13 cellular contexts compared by ENCODE assay signal in genomic region chr1:24374891-24375786, GRCh38. TPM values are rescaled to one million over a fixed set of nuclear protein-coding genes. Genes with fewer than 3 reads are reported as not detected.
DNase-seq lines count a peak whose midpoint lies in the region; ATAC-seq and TF ChIP-seq lines count a peak whose summit lies in the region.
"Had no signal": no experiment of that assay in that cellular context is flagged by ENCODE, and none has a peak within 500 bp of the region (broad histone marks: within the 10 kb centered on the region; RNA-seq: fewer than 3 reads in every experiment).

No MANE protein-coding gene starts in this region.

- DNase-seq in Caco-2 (peak; percentile 61 to 62), LoVo (ENCODE audit: low spot score) (peak; percentile 70), RWPE1 (ENCODE audit: low spot score) (peak; percentile 73), islet precursor cell (peak; percentile 80), RPMI8226 (no peak), CD14-positive monocyte (ENCODE audit: low spot score) (no peak), uterus (no peak)
- DNase-seq: AML-193, Karpas-422, kidney had no signal

- intact Hi-C loops in Caco-2 (cut with micrococcal nuclease; ENCODE audit: unreplicated experiment) (no loop called here), CD14-positive monocyte (cut with micrococcal nuclease) (no loop called here), uterus (cut with DNase I; ENCODE audit: low total_unique reads) (no loop called here)

- H3K27ac ChIP-seq in RWPE1 (peak overlapping the region; percentile 93), uterus (no peak overlapping the region)
- H3K27ac ChIP-seq: suprapubic skin had no signal

- TF ChIP-seq CTCF in Caco-2 (IDR thresholded peaks at IDR 0.05; ENCODE audit: insufficient read depth in 1 of 2, low read depth in 1 of 2, low read length in 1 of 2, severe bottlenecking in 1 of 2, unreplicated experiment in 1 of 2) = no peak
- no peak for TF ChIP-seq CTCF in RWPE1 (conservative IDR thresholded peaks at IDR 0.05; ENCODE audit: low read depth)
- TF ChIP-seq CTCF in CD14-positive monocyte (IDR thresholded peaks at IDR 0.05) = no peak
- TF ChIP-seq CTCF in uterus (IDR thresholded peaks at IDR 0.05) = no peak

- H3K9me3 Mint-ChIP-seq in Caco-2 (ENCODE audit: unreplicated experiment) (no peaks in the 10 kb centered on the region), CD14-positive monocyte (no peaks in the 10 kb centered on the region)
- H3K9me3 Mint-ChIP-seq: T-helper 2 cell treated with Interferon-gamma antibody and Interleukin-4, amounts not matched to agents 5 μg/mL and 100 μg/mL, for 36 hours had no signal

- H3K36me3 Mint-ChIP-seq in Caco-2 (ENCODE audit: insufficient read depth, unreplicated experiment) = peaks cover 6% of the 10 kb centered on the region
- peaks cover 0 to 2% of the 10 kb centered on the region in 2 donors for H3K36me3 Mint-ChIP-seq in CD14-positive monocyte

- H3K27me3 Mint-ChIP-seq in Caco-2 (ENCODE audit: insufficient read depth, unreplicated experiment) = no peaks in the 10 kb centered on the region
- H3K27me3 Mint-ChIP-seq in CD14-positive monocyte (ENCODE audit: low read depth in 3 of 3) = peaks cover 0 to 3% (median 1%) of the 10 kb centered on the region in 3 donors

- H3K4me1 ChIP-seq in Caco-2 = peaks cover 29% of the 10 kb centered on the region
- no peaks in the 10 kb centered on the region for H3K4me1 ChIP-seq in uterus

- no peak for TF ChIP-seq POLR2A in uterus (IDR thresholded peaks at IDR 0.05)

- H3K4me3 Mint-ChIP-seq in Caco-2 (ENCODE audit: unreplicated experiment) (peak overlapping the region; percentile 69), CD14-positive monocyte (no peak overlapping the region)
- H3K4me3 Mint-ChIP-seq: T-helper 2 cell treated with Interferon-gamma antibody and Interleukin-4, amounts not matched to agents 5 μg/mL and 100 μg/mL, for 36 hours had no signal

- no peaks in the 10 kb centered on the region for H3K9me3 ChIP-seq in Caco-2
- no peaks in the 10 kb centered on the region for H3K9me3 ChIP-seq in uterus
- H3K9me3 ChIP-seq: suprapubic skin had no signal

- peak overlapping the region; percentile 98 for H3K27ac Mint-ChIP-seq in Caco-2 (ENCODE audit: unreplicated experiment)
- no peak overlapping the region for H3K27ac Mint-ChIP-seq in CD14-positive monocyte
- H3K27ac Mint-ChIP-seq: T-helper 2 cell treated with Interferon-gamma antibody and Interleukin-4, amounts not matched to agents 5 μg/mL and 100 μg/mL, for 36 hours had no signal

- H3K4me3 ChIP-seq in Caco-2 (ENCODE audit: low read depth, low read length) (no peak overlapping the region), uterus (no peak overlapping the region)
- H3K4me3 ChIP-seq: suprapubic skin had no signal

- peaks cover 21% of the 10 kb centered on the region for H3K4me1 Mint-ChIP-seq in Caco-2 (ENCODE audit: low read depth, unreplicated experiment)
- H3K4me1 Mint-ChIP-seq in CD14-positive monocyte = peaks cover under 1% of the 10 kb centered on the region

- no TSS peak for BruUV-seq in Caco-2 (replicated peaks; lab: Mats Ljungman, UMichigan)

- POLR2A ChIA-PET in Caco-2 (lab: Charles Lee) = no interaction called here
- POLR2A ChIA-PET in RWPE1 (lab: Yijun Ruan, JAX; ENCODE audit: low non-redundant PET) = no interaction called here

- H3K27me3 ChIP-seq in Caco-2 (replicated peaks; ENCODE audit: control insufficient read depth, insufficient read depth, low read length) (no peaks in the 10 kb centered on the region), uterus (no peaks in the 10 kb centered on the region)
- H3K27me3 ChIP-seq: suprapubic skin had no signal

- CTCF ChIA-PET in Caco-2 (lab: Charles Lee) (interaction anchor here (1.0 kb wide), 2 partner anchors 176 to 225 kb away, joined by 3 to 4 read pairs; no protein-coding TSS in a partner anchor), RWPE1 (lab: Yijun Ruan, JAX) (interaction anchor here (0.6 to 1.0 kb wide), 2 partner anchors 16 to 143 kb away, joined by 3 read pairs; no protein-coding TSS in a partner anchor)

- ATAC-seq in GM21786 (IDR thresholded peaks at IDR 0.05; ENCODE audit: unreplicated experiment) = no peak

- no peaks in the 10 kb centered on the region for H3K36me3 ChIP-seq in Caco-2 (ENCODE audit: control insufficient read depth, insufficient read depth, low read length)
- no peaks in the 10 kb centered on the region for H3K36me3 ChIP-seq in uterus
- H3K36me3 ChIP-seq: suprapubic skin had no signal

RNA-seq across cellular contexts. Expression of gene STPG1, which starts 38.4 kb away (rescaled TPM):
- total RNA-seq in Caco-2 (2022) = 6.2 and 8.6 TPM in 2 replicates
- polyA plus RNA-seq in CD14-positive monocyte = under 1 TPM; 0.60 to 0.85 TPM
- total RNA-seq in uterus = 10 to 100 TPM in 1 of 4 donors, 1 to 10 TPM in 3; 1.0 to 11.5 (median 4.0) TPM

RNA-seq across cellular contexts. Expression of gene NIPAL3, which starts 40.5 kb away (rescaled TPM):
- total RNA-seq in Caco-2 (2022) (9.2 and 9.7 TPM in 2 replicates), uterus (10 to 100 TPM; 14.2 to 36.8 (median 21.5) TPM)
- 1 to 10 TPM; 6.6 to 9.6 TPM for polyA plus RNA-seq in CD14-positive monocyte

RNA-seq across cellular contexts. Expression of gene GRHL3, which starts 56.0 kb away (rescaled TPM):
- total RNA-seq in Caco-2 (2022) = 2.3 and 2.7 TPM in 2 replicates
- polyA plus RNA-seq in CD14-positive monocyte = not detected
- under 1 TPM in 2 of 4 donors, not detected in 2; 0.15 to 0.35 TPM for total RNA-seq in uterus

Comparison
In these comparisons a context has a peak if more than half of its experiments do, and no peak if none do; other contexts are left out.
1. DNase-seq: peak in Caco-2 (2 of 2), LoVo (single experiment), RWPE1 (single experiment) and islet precursor cell (single experiment); none in RPMI8226 (single experiment), CD14-positive monocyte (single experiment) and uterus (0 of 2).